Comparison of ENCODE assay signal across 20 cellular contexts in genomic region chr2:63301481-63301880, GRCh38.
DNase-seq lines count a peak whose midpoint lies in the region; ATAC-seq and TF ChIP-seq lines count a peak whose summit lies in the region.
"Had no signal": no experiment of that assay in that cellular context is flagged by ENCODE, and none has a peak within 500 bp of the region (broad histone marks: within the 10 kb centered on the region; RNA-seq: fewer than 3 reads in every experiment).

No MANE protein-coding gene starts in this region.

- no peaks in the 10 kb centered on the region for H3K79me2 ChIP-seq in PC-3 (ENCODE audit: low read length)

- DNase-seq in activated naive CD8-positive, alpha-beta T cell treated with anti-CD3 and anti-CD28 coated beads, Interleukin-2, amount 50 U/mL, for 24 hours = peak; percentile 10
- DNase-seq in activated naive CD8-positive, alpha-beta T cell treated with anti-CD3 and anti-CD28 coated beads for 36 hours = no peak
- peak; percentile 5 for DNase-seq in LHCN-M2 (ENCODE audit: low read depth)
- peak; percentile 6 for DNase-seq in choroid plexus epithelial cell (ENCODE audit: low read depth)
- peak; percentile 6 for DNase-seq in retina
- no peak for DNase-seq in PC-3
- DNase-seq in foreskin melanocyte = no peak
- no peak for DNase-seq in SKM-1 (lab: John Stamatoyannopoulos, UW; ENCODE audit: unreplicated experiment)
- DNase-seq: activated CD4-positive, CD25-positive, alpha-beta regulatory T cell treated with anti-CD3 and anti-CD28 coated beads, Interleukin-2, amount 50 U/mL, for 72 hours; activated CD8-positive, alpha-beta memory T cell treated with anti-CD3 and anti-CD28 coated beads, Interleukin-2, amount 10 ng/mL, durations not matched to agents 7 days and 5 days; GF-D8; islet precursor cell; NCI-H1105 treated with DMSO at 0.1 percent for 48 hours; NCI-H2171; stimulated activated CD4-positive, alpha-beta T cell treated with anti-CD3 and anti-CD28 coated beads, Interleukin-12 subunit alpha, Interleukin-12 subunit beta, amount 100 ng/mL, for 4 hours; SW 1271 had no signal

- H3K27me3 ChIP-seq in PC-3 (ENCODE audit: low read length) = no peaks in the 10 kb centered on the region
- H3K27me3 ChIP-seq: vagina had no signal

- no peaks in the 10 kb centered on the region for H3K9me2 ChIP-seq in PC-3 (replicated peaks; ENCODE audit: low read length)

- POLR2A ChIA-PET in PC-3 (lab: Charles Lee; ENCODE audit: unreplicated experiment) = no interaction called here

- H3K36me3 ChIP-seq in PC-3 (ENCODE audit: low read depth, low read length) = peaks cover 4% of the 10 kb centered on the region; the same call in 1 of the 2 replicates
- H3K36me3 ChIP-seq: HAP-1, vagina had no signal

- no peak overlapping the region for H3K4me3 Mint-ChIP-seq in activated naive CD8-positive, alpha-beta T cell treated with anti-CD3 and anti-CD28 coated beads, Interleukin-2, amount 50 U/mL, for 24 hours
- H3K4me3 Mint-ChIP-seq in activated naive CD8-positive, alpha-beta T cell treated with anti-CD3 and anti-CD28 coated beads for 36 hours = no peak overlapping the region
- H3K4me3 Mint-ChIP-seq: activated CD8-positive, alpha-beta memory T cell treated with anti-CD3 and anti-CD28 coated beads, Interleukin-2, amount 10 ng/mL, durations not matched to agents 7 days and 5 days; dendritic cell treated with granulocyte-macrophage colony-stimulating factor and Interleukin-4, amounts not matched to agents 40 ng/mL and 50 ng/mL, for 4 days had no signal

- no peaks in the 10 kb centered on the region for H3K27me3 Mint-ChIP-seq in activated naive CD8-positive, alpha-beta T cell treated with anti-CD3 and anti-CD28 coated beads, Interleukin-2, amount 50 U/mL, for 24 hours
- no peaks in the 10 kb centered on the region for H3K27me3 Mint-ChIP-seq in activated naive CD8-positive, alpha-beta T cell treated with anti-CD3 and anti-CD28 coated beads for 36 hours
- H3K27me3 Mint-ChIP-seq: activated CD8-positive, alpha-beta memory T cell treated with anti-CD3 and anti-CD28 coated beads, Interleukin-2, amount 10 ng/mL, durations not matched to agents 7 days and 5 days; dendritic cell treated with granulocyte-macrophage colony-stimulating factor and Interleukin-4, amounts not matched to agents 40 ng/mL and 50 ng/mL, for 4 days had no signal

- H3K27ac ChIP-seq in PC-3 (ENCODE audit: low read length) = no peak overlapping the region
- H3K27ac ChIP-seq: C4-2B, vagina had no signal

- H3K9me3 Mint-ChIP-seq in activated naive CD8-positive, alpha-beta T cell treated with anti-CD3 and anti-CD28 coated beads, Interleukin-2, amount 50 U/mL, for 24 hours = peaks cover 65% of the 10 kb centered on the region
- H3K9me3 Mint-ChIP-seq in activated naive CD8-positive, alpha-beta T cell treated with anti-CD3 and anti-CD28 coated beads for 36 hours = peaks cover 52% of the 10 kb centered on the region

- H3K9me3 ChIP-seq in PC-3 (ENCODE audit: low read length) = peaks cover 20% of the 10 kb centered on the region
- H3K9me3 ChIP-seq: HAP-1 had no signal

- intact Hi-C loops in PC-3 (cut with micrococcal nuclease) = no loop called here

- no peaks in the 10 kb centered on the region for H3K4me1 Mint-ChIP-seq in activated naive CD8-positive, alpha-beta T cell treated with anti-CD3 and anti-CD28 coated beads, Interleukin-2, amount 50 U/mL, for 24 hours
- no peaks in the 10 kb centered on the region for H3K4me1 Mint-ChIP-seq in activated naive CD8-positive, alpha-beta T cell treated with anti-CD3 and anti-CD28 coated beads for 36 hours
- H3K4me1 Mint-ChIP-seq: activated CD8-positive, alpha-beta memory T cell treated with anti-CD3 and anti-CD28 coated beads, Interleukin-2, amount 10 ng/mL, durations not matched to agents 7 days and 5 days had no signal

- H3K4me3 ChIP-seq in choroid plexus epithelial cell (ENCODE audit: low read depth, low read length) (no peak overlapping the region), PC-3 (ENCODE audit: low read length) (no peak overlapping the region)
- H3K4me3 ChIP-seq: HAP-1, vagina had no signal

- H3K4me2 ChIP-seq in PC-3 (ENCODE audit: low read length) = no peak overlapping the region

- TF ChIP-seq CTCF in choroid plexus epithelial cell (conservative IDR thresholded peaks at IDR 0.05; ENCODE audit: low read depth, low read length) (no peak), PC-3 (conservative IDR thresholded peaks at IDR 0.05; ENCODE audit: low read depth, low read length) (no peak)

- peaks cover 54% of the 10 kb centered on the region for H3K36me3 Mint-ChIP-seq in activated naive CD8-positive, alpha-beta T cell treated with anti-CD3 and anti-CD28 coated beads, Interleukin-2, amount 50 U/mL, for 24 hours (ENCODE audit: low read depth)
- H3K36me3 Mint-ChIP-seq in activated naive CD8-positive, alpha-beta T cell treated with anti-CD3 and anti-CD28 coated beads for 36 hours = peaks cover 82% of the 10 kb centered on the region

- BruUV-seq in PC-3 (replicated peaks; lab: Mats Ljungman, UMichigan) = no TSS peak

- no peaks in the 10 kb centered on the region for H3F3A ChIP-seq in PC-3 (ENCODE audit: low read length, unreplicated experiment)

- H3K9ac ChIP-seq in PC-3 (ENCODE audit: low read length) = no peak overlapping the region

- ATAC-seq in activated naive CD8-positive, alpha-beta T cell treated with anti-CD3 and anti-CD28 coated beads, Interleukin-2, amount 50 U/mL, for 24 hours = no peak
- no peak for ATAC-seq in PC-3
- ATAC-seq: activated CD8-positive, alpha-beta memory T cell treated with anti-CD3 and anti-CD28 coated beads, Interleukin-2, amount 10 ng/mL, durations not matched to agents 7 days and 5 days had no signal

- no peak overlapping the region for H2AFZ ChIP-seq in PC-3 (ENCODE audit: low read length)

- H3K4me1 ChIP-seq in PC-3 (ENCODE audit: insufficient read depth, low read length) = no peaks in the 10 kb centered on the region
- H3K4me1 ChIP-seq: HAP-1, vagina had no signal

- H4K20me1 ChIP-seq in PC-3 (ENCODE audit: low read length) = no peaks in the 10 kb centered on the region

- H3K27ac Mint-ChIP-seq in activated naive CD8-positive, alpha-beta T cell treated with anti-CD3 and anti-CD28 coated beads, Interleukin-2, amount 50 U/mL, for 24 hours = no peak overlapping the region
- H3K27ac Mint-ChIP-seq in activated naive CD8-positive, alpha-beta T cell treated with anti-CD3 and anti-CD28 coated beads for 36 hours = no peak overlapping the region
- H3K27ac Mint-ChIP-seq: activated CD8-positive, alpha-beta memory T cell treated with anti-CD3 and anti-CD28 coated beads, Interleukin-2, amount 10 ng/mL, durations not matched to agents 7 days and 5 days; dendritic cell treated with granulocyte-macrophage colony-stimulating factor and Interleukin-4, amounts not matched to agents 40 ng/mL and 50 ng/mL, for 4 days had no signal

- CTCF ChIA-PET in PC-3 (lab: Charles Lee) = no interaction called here

Comparison
In these comparisons a context has a peak if more than half of its experiments do, and no peak if none do; other contexts are left out.
1. DNase-seq: peak in activated naive CD8-positive, alpha-beta T cell treated with anti-CD3 and anti-CD28 coated beads, Interleukin-2, amount 50 U/mL, for 24 hours (single experiment), LHCN-M2 (single experiment), choroid plexus epithelial cell (single experiment) and retina (single experiment); none in activated naive CD8-positive, alpha-beta T cell treated with anti-CD3 and anti-CD28 coated beads for 36 hours (single experiment), PC-3 (single experiment), foreskin melanocyte (single experiment) and SKM-1 (single experiment).